In genomic region chr3:101829066-101829830, GRCh38 we compare ENCODE assay signal across 8 cellular contexts.
DNase-seq lines count a peak whose midpoint lies in the region; TF ChIP-seq lines count a peak whose summit lies in the region.

No MANE protein-coding gene starts in this region.

- H3K4me3 ChIP-seq in GM12875 (ENCODE audit: low read depth, low read length) (peak overlapping the region; percentile 61), HFF-Myc (replicated peaks; ENCODE audit: low read depth, low read length) (peak overlapping the region; percentile 50)

- DNase-seq in HFF-Myc (ENCODE audit: extremely low read depth, low read depth) (peak; percentile 52), RKO (ENCODE audit: low spot score) (peak; percentile 91), amniotic epithelial cell (ENCODE audit: low read depth) (peak; percentile 61), left kidney (ENCODE audit: low read depth, low spot score) (peak; percentile 49), NCI-H187 treated with DMSO at 0.1 percent for 48 hours (lab: John Stamatoyannopoulos, UW) (no peak), NCI-H526 treated with DMSO at 0.1 percent for 48 hours (lab: John Stamatoyannopoulos, UW) (no peak)
- peak; percentile 32 to 49 (median 34) for DNase-seq in stimulated activated CD4-positive, alpha-beta T cell treated with anti-CD3 and anti-CD28 coated beads, TNF-alpha, amount 100 ng/mL, for 48 hours (ENCODE audit: low read depth in 3 of 3)

- TF ChIP-seq CTCF in GM12875 (IDR thresholded peaks at IDR 0.05; ENCODE audit: borderline replicate concordance, insufficient read depth, low read depth, low read length) (no peak), HFF-Myc (IDR thresholded peaks at IDR 0.05; ENCODE audit: low read depth, low read length, missing control alignments) (no peak)

Comparison
In these comparisons a context has a peak if more than half of its experiments do, and no peak if none do; other contexts are left out.
1. DNase-seq: peak in HFF-Myc (single experiment), RKO (single experiment), amniotic epithelial cell (single experiment), left kidney (single experiment) and stimulated activated CD4-positive, alpha-beta T cell treated with anti-CD3 and anti-CD28 coated beads, TNF-alpha, amount 100 ng/mL, for 48 hours (3 of 3); none in NCI-H187 treated with DMSO at 0.1 percent for 48 hours (single experiment) and NCI-H526 treated with DMSO at 0.1 percent for 48 hours (single experiment).